1 cellular context compared by ENCODE assay signal in the genomic region with DNA sequence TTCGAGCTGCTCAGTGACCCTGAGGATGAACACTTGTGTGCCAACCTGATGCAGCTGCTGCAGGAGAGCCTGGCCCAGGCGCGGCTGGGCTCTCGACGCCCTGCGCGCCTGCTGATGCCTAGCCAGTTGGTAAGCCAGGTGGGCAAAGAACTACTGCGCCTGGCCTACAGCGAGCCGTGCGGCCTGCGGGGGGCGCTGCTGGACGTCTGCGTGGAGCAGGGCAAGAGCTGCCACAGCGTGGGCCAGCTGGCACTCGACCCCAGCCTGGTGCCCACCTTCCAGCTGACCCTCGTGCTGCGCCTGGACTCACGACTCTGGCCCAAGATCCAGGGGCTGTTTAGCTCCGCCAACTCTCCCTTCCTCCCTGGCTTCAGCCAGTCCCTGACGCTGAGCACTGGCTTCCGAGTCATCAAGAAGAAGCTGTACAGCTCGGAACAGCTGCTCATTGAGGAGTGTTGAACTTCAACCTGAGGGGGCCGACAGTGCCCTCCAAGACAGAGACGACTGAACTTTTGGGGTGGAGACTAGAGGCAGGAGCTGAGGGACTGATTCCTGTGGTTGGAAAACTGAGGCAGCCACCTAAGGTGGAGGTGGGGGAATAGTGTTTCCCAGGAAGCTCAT.
A peak's percentile ranks its signal among the peaks of the same experiment; 100 is the strongest.
TF ChIP-seq lines count a peak whose summit lies in the region.

No MANE protein-coding gene starts in this region.

TF ChIP-seq in IMR-90, 13 proteins besides CTCF, POLR2A, EP300 and RAD21:
- TF ChIP-seq BHLHE40 (IDR thresholded peaks at IDR 0.05; ENCODE audit: low read depth, low read length) (no peak), MXI1 (IDR thresholded peaks at IDR 0.05; ENCODE audit: borderline replicate concordance, low read depth, low read length) (peak; percentile 53; the same call in 1 of the 2 replicates), CHD1 (IDR thresholded peaks at IDR 0.05; ENCODE audit: low read depth, low read length) (no peak), CEBPB (IDR thresholded peaks at IDR 0.05; ENCODE audit: low read depth, low read length) (no peak), RFX5 (IDR thresholded peaks at IDR 0.05; ENCODE audit: low read depth, low read length) (no peak), MAZ (IDR thresholded peaks at IDR 0.05; ENCODE audit: borderline replicate concordance, low read depth, low read length) (no peak), RCOR1 (IDR thresholded peaks at IDR 0.05; ENCODE audit: insufficient replicate concordance, low read length) (no peak), NFE2L2 (IDR thresholded peaks at IDR 0.05; ENCODE audit: low read depth, low read length) (no peak), SMC3 (IDR thresholded peaks at IDR 0.05; ENCODE audit: low read depth, low read length) (peak; percentile 50), FOS (IDR thresholded peaks at IDR 0.05; ENCODE audit: low read depth, low read length) (no peak), MAFK (IDR thresholded peaks at IDR 0.05; ENCODE audit: low read depth, low read length) (no peak)
- TF ChIP-seq, protein P1, sequence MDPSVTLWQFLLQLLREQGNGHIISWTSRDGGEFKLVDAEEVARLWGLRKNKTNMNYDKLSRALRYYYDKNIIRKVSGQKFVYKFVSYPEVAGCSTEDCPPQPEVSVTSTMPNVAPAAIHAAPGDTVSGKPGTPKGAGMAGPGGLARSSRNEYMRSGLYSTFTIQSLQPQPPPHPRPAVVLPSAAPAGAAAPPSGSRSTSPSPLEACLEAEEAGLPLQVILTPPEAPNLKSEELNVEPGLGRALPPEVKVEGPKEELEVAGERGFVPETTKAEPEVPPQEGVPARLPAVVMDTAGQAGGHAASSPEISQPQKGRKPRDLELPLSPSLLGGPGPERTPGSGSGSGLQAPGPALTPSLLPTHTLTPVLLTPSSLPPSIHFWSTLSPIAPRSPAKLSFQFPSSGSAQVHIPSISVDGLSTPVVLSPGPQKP (IDR thresholded peaks at IDR 0.05; ENCODE audit: borderline replicate concordance, low read depth, low read length), result no peak
- TF ChIP-seq, protein P2, sequence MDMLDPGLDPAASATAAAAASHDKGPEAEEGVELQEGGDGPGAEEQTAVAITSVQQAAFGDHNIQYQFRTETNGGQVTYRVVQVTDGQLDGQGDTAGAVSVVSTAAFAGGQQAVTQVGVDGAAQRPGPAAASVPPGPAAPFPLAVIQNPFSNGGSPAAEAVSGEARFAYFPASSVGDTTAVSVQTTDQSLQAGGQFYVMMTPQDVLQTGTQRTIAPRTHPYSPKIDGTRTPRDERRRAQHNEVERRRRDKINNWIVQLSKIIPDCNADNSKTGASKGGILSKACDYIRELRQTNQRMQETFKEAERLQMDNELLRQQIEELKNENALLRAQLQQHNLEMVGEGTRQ (IDR thresholded peaks at IDR 0.05; ENCODE audit: low read depth, low read length), result 0 out of 2 replicates have a peak, but pooled peaks have one; percentile 2
